1 cellular context compared by ENCODE assay signal in the genomic region with DNA sequence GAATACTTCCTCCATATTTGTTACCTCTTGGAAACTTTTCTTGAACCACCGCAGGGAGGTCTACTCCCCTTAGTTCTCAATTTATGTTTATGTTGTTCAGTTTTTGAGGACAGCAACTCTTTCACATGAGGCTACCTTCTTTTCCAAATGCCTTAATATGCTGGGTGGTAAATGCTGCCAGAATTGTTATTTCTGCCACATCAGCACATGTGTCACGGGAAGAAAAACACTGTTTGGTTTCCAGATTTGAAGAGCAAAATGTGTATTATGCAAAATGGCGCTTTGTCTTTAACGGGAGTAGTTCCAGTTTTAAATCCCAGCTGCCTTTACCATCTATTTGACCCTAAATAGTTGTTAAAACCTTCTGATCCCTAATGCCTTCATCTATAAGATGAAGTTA.
TF ChIP-seq lines count a peak whose summit lies in the region.

No MANE protein-coding gene starts in this region.

TF ChIP-seq in K562, 482 proteins besides CTCF, POLR2A, EP300 and RAD21:
- TF ChIP-seq, protein P1, sequence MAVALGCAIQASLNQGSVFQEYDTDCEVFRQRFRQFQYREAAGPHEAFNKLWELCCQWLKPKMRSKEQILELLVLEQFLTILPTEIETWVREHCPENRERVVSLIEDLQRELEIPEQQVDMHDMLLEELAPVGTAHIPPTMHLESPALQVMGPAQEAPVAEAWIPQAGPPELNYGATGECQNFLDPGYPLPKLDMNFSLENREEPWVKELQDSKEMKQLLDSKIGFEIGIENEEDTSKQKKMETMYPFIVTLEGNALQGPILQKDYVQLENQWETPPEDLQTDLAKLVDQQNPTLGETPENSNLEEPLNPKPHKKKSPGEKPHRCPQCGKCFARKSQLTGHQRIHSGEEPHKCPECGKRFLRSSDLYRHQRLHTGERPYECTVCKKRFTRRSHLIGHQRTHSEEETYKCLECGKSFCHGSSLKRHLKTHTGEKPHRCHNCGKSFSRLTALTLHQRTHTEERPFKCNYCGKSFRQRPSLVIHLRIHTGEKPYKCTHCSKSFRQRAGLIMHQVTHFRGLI (CRISPR knock-in tag; IDR thresholded peaks at IDR 0.05): no peak
- TF ChIP-seq CCAR2 (IDR thresholded peaks at IDR 0.05; ENCODE audit: low read depth, low read length): no peak
- TF ChIP-seq CREB5 (CRISPR knock-in tag; IDR thresholded peaks at IDR 0.05): no peak
- TF ChIP-seq C11orf30 (IDR thresholded peaks at IDR 0.05; ENCODE audit: low read depth): peak; percentile 25; the same call in 1 of the 2 replicates
- no peak for TF ChIP-seq PKNOX1 (IDR thresholded peaks at IDR 0.05)
- no peak for TF ChIP-seq ZNF384 (IDR thresholded peaks at IDR 0.05; ENCODE audit: low read depth, low read length)
- TF ChIP-seq CSDE1 (IDR thresholded peaks at IDR 0.05): no peak
- TF ChIP-seq, protein P2, sequence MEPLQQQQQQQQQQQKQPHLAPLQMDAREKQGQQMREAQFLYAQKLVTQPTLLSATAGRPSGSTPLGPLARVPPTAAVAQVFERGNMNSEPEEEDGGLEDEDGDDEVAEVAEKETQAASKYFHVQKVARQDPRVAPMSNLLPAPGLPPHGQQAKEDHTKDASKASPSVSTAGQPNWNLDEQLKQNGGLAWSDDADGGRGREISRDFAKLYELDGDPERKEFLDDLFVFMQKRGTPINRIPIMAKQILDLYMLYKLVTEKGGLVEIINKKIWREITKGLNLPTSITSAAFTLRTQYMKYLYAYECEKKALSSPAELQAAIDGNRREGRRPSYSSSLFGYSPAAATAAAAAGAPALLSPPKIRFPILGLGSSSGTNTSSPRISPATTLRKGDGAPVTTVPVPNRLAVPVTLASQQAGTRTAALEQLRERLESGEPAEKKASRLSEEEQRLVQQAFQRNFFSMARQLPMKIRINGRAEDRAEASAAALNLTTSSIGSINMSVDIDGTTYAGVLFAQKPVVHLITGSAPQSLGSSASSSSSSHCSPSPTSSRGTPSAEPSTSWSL (CRISPR knock-in tag; IDR thresholded peaks at IDR 0.05; ENCODE audit: borderline replicate concordance): no peak
- no peak for TF ChIP-seq CHD1 (IDR thresholded peaks at IDR 0.05; ENCODE audit: low read length)
- no peak for TF ChIP-seq ZNF174 (CRISPR knock-in tag; IDR thresholded peaks at IDR 0.05)
- no peak for TF ChIP-seq IFI16 (CRISPR knock-in tag; IDR thresholded peaks at IDR 0.05)
- peak; percentile 44 for TF ChIP-seq ZNF316 (IDR thresholded peaks at IDR 0.05)
- TF ChIP-seq CREBBP (IDR thresholded peaks at IDR 0.05; ENCODE audit: low read depth, low read length): no peak
- TF ChIP-seq MAFK (IDR thresholded peaks at IDR 0.05; ENCODE audit: low read length): peak; percentile 19; the same call in 1 of the 2 replicates
- no peak for TF ChIP-seq ZNF77 (CRISPR knock-in tag; IDR thresholded peaks at IDR 0.05)
- no peak for TF ChIP-seq ZFX (CRISPR knock-in tag; IDR thresholded peaks at IDR 0.05)
- no peak for TF ChIP-seq ZNF23 (CRISPR knock-in tag; IDR thresholded peaks at IDR 0.05)
- TF ChIP-seq ZNF696 (CRISPR knock-in tag; conservative IDR thresholded peaks at IDR 0.05): no peak
- TF ChIP-seq MECOM (CRISPR knock-in tag; IDR thresholded peaks at IDR 0.05): no peak
- no peak for TF ChIP-seq POU5F1 (IDR thresholded peaks at IDR 0.05; ENCODE audit: borderline replicate concordance, low read depth, low read length, partially characterized antibody)
- TF ChIP-seq HNRNPUL1 (IDR thresholded peaks at IDR 0.05; ENCODE audit: low read length): no peak
- no peak for TF ChIP-seq TEAD2 (tag; IDR thresholded peaks at IDR 0.05)
- TF ChIP-seq ELF4 (CRISPR knock-in tag; IDR thresholded peaks at IDR 0.05): no peak
- TF ChIP-seq BRD4 (IDR thresholded peaks at IDR 0.05): no peak
- TF ChIP-seq, protein P3, sequence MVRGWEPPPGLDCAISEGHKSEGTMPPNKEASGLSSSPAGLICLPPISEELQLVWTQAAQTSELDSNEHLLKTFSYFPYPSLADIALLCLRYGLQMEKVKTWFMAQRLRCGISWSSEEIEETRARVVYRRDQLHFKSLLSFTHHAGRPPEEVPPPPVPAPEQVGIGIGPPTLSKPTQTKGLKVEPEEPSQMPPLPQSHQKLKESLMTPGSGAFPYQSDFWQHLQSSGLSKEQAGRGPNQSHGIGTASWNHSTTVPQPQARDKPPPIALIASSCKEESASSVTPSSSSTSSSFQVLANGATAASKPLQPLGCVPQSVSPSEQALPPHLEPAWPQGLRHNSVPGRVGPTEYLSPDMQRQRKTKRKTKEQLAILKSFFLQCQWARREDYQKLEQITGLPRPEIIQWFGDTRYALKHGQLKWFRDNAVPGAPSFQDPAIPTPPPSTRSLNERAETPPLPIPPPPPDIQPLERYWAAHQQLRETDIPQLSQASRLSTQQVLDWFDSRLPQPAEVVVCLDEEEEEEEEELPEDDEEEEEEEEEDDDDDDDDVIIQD (CRISPR knock-in tag; IDR thresholded peaks at IDR 0.05): no peak
- no peak for TF ChIP-seq NONO (IDR thresholded peaks at IDR 0.05; ENCODE audit: low read depth in 2 of 2, low read length in 1 of 2)
- no peak for TF ChIP-seq NFRKB (IDR thresholded peaks at IDR 0.05; ENCODE audit: low read depth)
- no peak for TF ChIP-seq ELK1 (CRISPR knock-in tag; IDR thresholded peaks at IDR 0.05)
- TF ChIP-seq NCOA6 (IDR thresholded peaks at IDR 0.05): no peak
- peak; percentile 12; the same call in 1 of the 2 replicates for TF ChIP-seq MAFF (IDR thresholded peaks at IDR 0.05; ENCODE audit: low read length)
- TF ChIP-seq STAT5A (IDR thresholded peaks at IDR 0.05; ENCODE audit: borderline replicate concordance, low read length): no peak
- TF ChIP-seq ATF1 (CRISPR knock-in tag; IDR thresholded peaks at IDR 0.05): no peak
- TF ChIP-seq ATF1 (tag; IDR thresholded peaks at IDR 0.05): no peak
- TF ChIP-seq RFX5 (IDR thresholded peaks at IDR 0.05; ENCODE audit: low read depth, low read length): no peak
